In genomic region chr4:76213415-76214268, GRCh38 we compare ENCODE assay signal across 8 cellular contexts. TPM values are rescaled to one million over a fixed set of nuclear protein-coding genes. Genes with fewer than 3 reads are reported as not detected.
DNase-seq lines count a peak whose midpoint lies in the region; ATAC-seq and TF ChIP-seq lines count a peak whose summit lies in the region.

Gene SCARB2, minus strand, starts transcription at chr4:76213824. Its CDS starts 281 bp downstream, at chr4:76213543.

- H3K36me3 ChIP-seq in right lobe of liver = no peaks in the 10 kb centered on the region

- H3K4me1 ChIP-seq in right lobe of liver = peaks cover 0 to 78% (median 35%) of the 10 kb centered on the region in 4 donors

- 0% methylated on average over 13 of the region's 99 CpGs for WGBS in right lobe of liver (ENCODE audit: insufficient coverage, low coverage, low lambda C conversion rate, missing lambda C conversion rate)

- H3K9me3 ChIP-seq in right lobe of liver = no peaks in the 10 kb centered on the region

- TF ChIP-seq CTCF in right lobe of liver (IDR thresholded peaks at IDR 0.05) = no peak

- DNase-seq in Ammon's horn (ENCODE audit: low spot score) (peak; percentile 92), NCI-H510A treated with DMSO at 0.1 percent for 48 hours (lab: John Stamatoyannopoulos, UW) (peak; percentile 74), dermis microvascular lymphatic vessel endothelial cell (ENCODE audit: low read depth in 2 of 2) (peak; percentile 63 to 93), right lobe of liver (peak; percentile 93 to 94 (median 93))
- peak; percentile 67 for DNase-seq in activated CD4-positive, alpha-beta T cell treated with anti-CD3 and anti-CD28 coated beads, Interleukin-2, amount 50 U/mL, for 1 hour
- DNase-seq in stimulated activated CD4-positive, alpha-beta T cell treated with anti-CD3 and anti-CD28 coated beads, Interleukin-4, amount 100 ng/mL, for 48 hours (ENCODE audit: low read depth in 2 of 2) = peak; percentile 42 to 51

- TF ChIP-seq POLR2A in right lobe of liver (IDR thresholded peaks at IDR 0.05) = peak; percentile 97

- H3K4me3 ChIP-seq in right lobe of liver = peak within 1 kb of the TSS; percentile 63 to 80 (median 79)

- intact Hi-C loops in right lobe of liver (cut with DNase I) = loop anchor here in 1 of 2 donors (10.0 kb wide), 1 partner anchor 91 kb away; the partner anchor contains the start of gene STBD1

- ATAC-seq in GM18909 (IDR thresholded peaks at IDR 0.05; ENCODE audit: poor library complexity, unreplicated experiment) (peak; percentile 80), HG03139 (IDR thresholded peaks at IDR 0.05; ENCODE audit: unreplicated experiment) (peak; percentile 66), right lobe of liver (peak; percentile 75 to 92 (median 85))

- peak within 1 kb of the TSS; percentile 92 to 99 (median 93) for H3K27ac ChIP-seq in right lobe of liver

- H3K27me3 ChIP-seq in right lobe of liver = no peaks in the 10 kb centered on the region

RNA-seq across cellular contexts. Expression of gene SCARB2, which starts in this region (rescaled TPM):
- total RNA-seq in dermis microvascular lymphatic vessel endothelial cell (156 and 183 TPM in 2 replicates), right lobe of liver (100 to 1,000 TPM; 102 to 133 (median 125) TPM)

Comparison
In these comparisons a context has a peak if more than half of its experiments do, and no peak if none do; other contexts are left out.
1. Peak in every context shown above with its lines: DNase-seq, ATAC-seq, H3K4me3 ChIP-seq and H3K27ac ChIP-seq.